Comparison of ENCODE assay signal across 23 cellular contexts in the genomic region with DNA sequence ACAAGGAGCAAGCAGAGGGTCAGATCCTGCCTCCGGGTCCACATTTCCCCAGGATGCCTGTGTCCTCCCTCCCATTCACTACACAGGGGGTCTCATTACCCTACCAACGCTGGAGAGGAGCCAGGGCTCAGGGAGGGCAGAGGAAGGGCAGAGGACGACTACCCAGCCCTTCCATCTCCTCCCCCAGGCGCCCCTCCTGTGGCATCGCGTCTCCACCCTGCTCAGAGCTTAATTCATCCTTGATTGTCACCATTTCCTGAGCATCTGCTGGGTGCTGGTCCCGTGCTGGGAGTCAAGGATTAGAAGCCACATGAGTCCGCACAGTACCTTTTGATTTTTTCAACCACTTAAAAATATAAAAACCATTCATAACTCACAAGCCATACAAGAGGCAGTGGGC. TPM values are rescaled to one million over a fixed set of nuclear protein-coding genes. Genes with fewer than 3 reads are reported as not detected.
DNase-seq lines count a peak whose midpoint lies in the region; ATAC-seq, FAIRE-seq and TF ChIP-seq lines count a peak whose summit lies in the region.
"Had no signal": no experiment of that assay in that cellular context is flagged by ENCODE, and none has a peak within 500 bp of the region (broad histone marks: within the 10 kb centered on the region; RNA-seq: fewer than 3 reads in every experiment).

No MANE protein-coding gene starts in this region.

- H3K36me3 Mint-ChIP-seq in astrocyte (ENCODE audit: low read depth, unreplicated experiment), result no peaks in the 10 kb centered on the region
- H3K36me3 Mint-ChIP-seq in CD8-positive, alpha-beta memory T cell, result no peaks in the 10 kb centered on the region

- H3K9me3 Mint-ChIP-seq in astrocyte (ENCODE audit: unreplicated experiment), result no peaks in the 10 kb centered on the region
- no peaks in the 10 kb centered on the region for H3K9me3 Mint-ChIP-seq in CD8-positive, alpha-beta memory T cell

- DNase-seq in NCI-H345 (lab: John Stamatoyannopoulos, UW) (peak; percentile 59), NCI-H345 treated with DMSO at 0.1 percent for 48 hours (lab: John Stamatoyannopoulos, UW; ENCODE audit: unreplicated experiment) (no peak), astrocyte (ENCODE audit: low read depth) (no peak), neuronal stem cell (ENCODE audit: low spot score) (no peak), globus pallidus (ENCODE audit: low spot score) (no peak)
- no peak for DNase-seq in CD8-positive, alpha-beta memory T cell
- DNase-seq: Caco-2, DMS53, NCI-H1048, NCI-H187 treated with DMSO at 0.1 percent for 48 hours, NCI-H510A treated with DMSO at 0.1 percent for 48 hours, PC-3, SW 1271 had no signal

- no peak overlapping the region for H4K8ac ChIP-seq in neuronal stem cell (ENCODE audit: low read depth, low read length)

- H3K27ac Mint-ChIP-seq in astrocyte (ENCODE audit: unreplicated experiment), result peak overlapping the region; percentile 30
- H3K27ac Mint-ChIP-seq in CD8-positive, alpha-beta memory T cell, result peak overlapping the region in 1 of 8 donors; percentile 18

- H3K4me2 ChIP-seq in astrocyte (ENCODE audit: low read length) (no peak overlapping the region), neuronal stem cell (ENCODE audit: insufficient read depth, low read length, poor library complexity, severe bottlenecking) (no peak overlapping the region)
- H3K4me2 ChIP-seq: A549, KMS-11 had no signal

- no peak overlapping the region for H4K91ac ChIP-seq in neuronal stem cell (ENCODE audit: low read depth, low read length, poor library complexity)

- no peak overlapping the region for H3K18ac ChIP-seq in neuronal stem cell (ENCODE audit: low read length)

- H2AFZ ChIP-seq in astrocyte (ENCODE audit: low read depth, low read length) (no peak overlapping the region), neuronal stem cell (ENCODE audit: low read length) (no peak overlapping the region)

- no peak overlapping the region for H3K4ac ChIP-seq in neuronal stem cell (ENCODE audit: low read length)

- no peak for ATAC-seq in GM18498 (IDR thresholded peaks at IDR 0.05; ENCODE audit: unreplicated experiment)
- ATAC-seq: A549, HepG2, PC-3 had no signal

- peak overlapping the region; percentile 93 for H2AK5ac ChIP-seq in neuronal stem cell (ENCODE audit: low read depth, low read length)

- peaks cover 2% of the 10 kb centered on the region for H3K4me1 Mint-ChIP-seq in astrocyte (ENCODE audit: low read depth, unreplicated experiment)
- no peaks in the 10 kb centered on the region for H3K4me1 Mint-ChIP-seq in CD8-positive, alpha-beta memory T cell

- no CpG with 5 or more reads among the region's 8 CpGs for WGBS in neuronal stem cell (ENCODE audit: extremely low coverage in 2 of 2, insufficient read length in 2 of 2, insufficient replicate concordance in 1 of 2), 2 donors

- no peak for FAIRE-seq in astrocyte (lab: Jason Lieb, UNC)
- FAIRE-seq: A549, GM19239, H54, HepG2 had no signal

- no peak overlapping the region for H2BK120ac ChIP-seq in neuronal stem cell (ENCODE audit: low read depth, low read length)

- H3K23ac ChIP-seq in neuronal stem cell (ENCODE audit: low read depth, low read length, poor library complexity), result no peak overlapping the region

- H3K4me3 ChIP-seq in HEK293 (ENCODE audit: low read depth, low read length) (no peak overlapping the region), astrocyte (ENCODE audit: insufficient read depth, low read depth, low read length) (no peak overlapping the region), neuronal stem cell (ENCODE audit: low read length in 2 of 2) (no peak overlapping the region)
- no peak overlapping the region for H3K4me3 ChIP-seq in CD8-positive, alpha-beta memory T cell (ENCODE audit: low read length)
- H3K4me3 ChIP-seq: A549 had no signal

- H3K27ac ChIP-seq in HEK293 (ENCODE audit: extremely low read depth, low read depth, low read length) (no peak overlapping the region), astrocyte (ENCODE audit: low read depth, low read length) (no peak overlapping the region), neuronal stem cell (replicated peaks; ENCODE audit: low read length) (no peak overlapping the region)
- H3K27ac ChIP-seq in CD8-positive, alpha-beta memory T cell (ENCODE audit: low read depth, low read length), result no peak overlapping the region
- H3K27ac ChIP-seq: A549, KMS-11 had no signal

- peak overlapping the region; percentile 40 for H2BK15ac ChIP-seq in neuronal stem cell (ENCODE audit: low read length)

- H3K4me3 Mint-ChIP-seq in astrocyte (ENCODE audit: unreplicated experiment), result no peak overlapping the region
- no peak overlapping the region for H3K4me3 Mint-ChIP-seq in CD8-positive, alpha-beta memory T cell
- H3K4me3 Mint-ChIP-seq: CD14-positive monocyte had no signal

- TF ChIP-seq CTCF in HEK293 (tag by site-specific recombination; IDR thresholded peaks at IDR 0.05), result no peak
- TF ChIP-seq CTCF in astrocyte (IDR thresholded peaks at IDR 0.05; ENCODE audit: insufficient read depth, low read depth, low read length), result no peak

- H3K9me3 ChIP-seq in HEK293 (ENCODE audit: control insufficient read depth, insufficient read depth, low read depth, low read length), result no peaks in the 10 kb centered on the region
- H3K9me3 ChIP-seq in astrocyte (ENCODE audit: insufficient read depth, low read depth, low read length), result no peaks in the 10 kb centered on the region
- H3K9me3 ChIP-seq in neuronal stem cell (replicated peaks in 1 of 2; ENCODE audit: control insufficient read depth in 2 of 2, insufficient read depth in 1 of 2, low read depth in 1 of 2, low read length in 2 of 2), result no peaks in the 10 kb centered on the region
- no peaks in the 10 kb centered on the region for H3K9me3 ChIP-seq in CD8-positive, alpha-beta memory T cell (ENCODE audit: low read length)
- H3K9me3 ChIP-seq: A549, Caco-2 had no signal

- H4K20me1 ChIP-seq in astrocyte (ENCODE audit: insufficient read depth, low read length), result no peaks in the 10 kb centered on the region

- no peak overlapping the region for H3K9ac ChIP-seq in astrocyte (ENCODE audit: low read length)
- no peak overlapping the region for H3K9ac ChIP-seq in neuronal stem cell (ENCODE audit: low read depth, low read length, poor library complexity)
- H3K9ac ChIP-seq: KMS-11 had no signal

- H2BK12ac ChIP-seq in neuronal stem cell (ENCODE audit: low read length), result no peak overlapping the region

- no peaks in the 10 kb centered on the region for H3K79me1 ChIP-seq in neuronal stem cell (ENCODE audit: low read depth, low read length)

- H3K79me2 ChIP-seq in astrocyte (ENCODE audit: insufficient read depth, low read length), result no peaks in the 10 kb centered on the region

- H2BK5ac ChIP-seq in neuronal stem cell (ENCODE audit: low read length), result no peak overlapping the region

- H3K4me1 ChIP-seq in HEK293 (ENCODE audit: control insufficient read depth, insufficient read depth, low read length) (no peaks in the 10 kb centered on the region), astrocyte (ENCODE audit: insufficient read depth, low read length) (no peaks in the 10 kb centered on the region), neuronal stem cell (ENCODE audit: control insufficient read depth in 2 of 2, insufficient read depth in 1 of 2, low read depth in 1 of 2, low read length in 2 of 2) (peaks cover 15 to 17% of the 10 kb centered on the region in 2 donors)
- no peaks in the 10 kb centered on the region for H3K4me1 ChIP-seq in CD8-positive, alpha-beta memory T cell (ENCODE audit: insufficient read depth, low read length)
- H3K4me1 ChIP-seq: A549 had no signal

- no peak overlapping the region for H3K14ac ChIP-seq in neuronal stem cell (ENCODE audit: low read length)

- CTCF ChIA-PET in HEK293 (lab: Yijun Ruan, JAX), result no interaction called here
- CTCF ChIA-PET in CD8-positive, alpha-beta memory T cell (lab: Charles Lee), result interaction anchor here (1.4 kb wide), 1 partner anchor 11 kb away, joined by 3 read pairs; no protein-coding TSS in a partner anchor

- H3K36me3 ChIP-seq in HEK293 (ENCODE audit: control insufficient read depth in 2 of 2, insufficient read depth in 1 of 2, low read length in 2 of 2) (no peaks in the 10 kb centered on the region), astrocyte (ENCODE audit: insufficient read depth, low read length) (no peaks in the 10 kb centered on the region), neuronal stem cell (replicated peaks in 1 of 2; ENCODE audit: control insufficient read depth in 2 of 2, insufficient read depth in 2 of 2, low read length in 2 of 2) (no peaks in the 10 kb centered on the region)
- no peaks in the 10 kb centered on the region for H3K36me3 ChIP-seq in CD8-positive, alpha-beta memory T cell (ENCODE audit: insufficient read depth, low read length)

- POLR2A ChIA-PET in HEK293 (lab: Yijun Ruan, JAX), result interaction anchor here (0.6 kb wide), 1 partner anchor 252 kb away, joined by 3 read pairs; no protein-coding TSS in a partner anchor
- POLR2A ChIA-PET in CD8-positive, alpha-beta memory T cell (lab: Charles Lee), result no interaction called here

- H3K27me3 Mint-ChIP-seq in astrocyte (ENCODE audit: low read depth, unreplicated experiment), result peaks cover 56% of the 10 kb centered on the region
- H3K27me3 Mint-ChIP-seq in CD8-positive, alpha-beta memory T cell, result peaks cover 18 to 25% of the 10 kb centered on the region in 2 donors

- peaks cover 27% of the 10 kb centered on the region for H3K27me3 ChIP-seq in astrocyte (ENCODE audit: insufficient read depth, low read length)
- peaks cover 0 to 56% (median 4%) of the 10 kb centered on the region in 3 experiments for H3K27me3 ChIP-seq in neuronal stem cell (ENCODE audit: control insufficient read depth in 3 of 3, insufficient read depth in 3 of 3, low read depth in 1 of 3, low read length in 3 of 3)
- no peaks in the 10 kb centered on the region for H3K27me3 ChIP-seq in CD8-positive, alpha-beta memory T cell (ENCODE audit: insufficient read depth, low read length, poor library complexity, severe bottlenecking)

TF ChIP-seq in HEK293, 187 proteins besides CTCF, POLR2A, EP300 and RAD21 (continues in another document):
- peak; percentile 89 for TF ChIP-seq ZNF341 (tag by site-specific recombination; IDR thresholded peaks at IDR 0.05; ENCODE audit: low read depth)
- TF ChIP-seq ZNF513 (tag by site-specific recombination; IDR thresholded peaks at IDR 0.05), result no peak
- peak; percentile 60 for TF ChIP-seq GLIS1 (tag by site-specific recombination; IDR thresholded peaks at IDR 0.05)

RNA-seq across cellular contexts. Expression of gene NFAM1, which starts 5.0 kb away (rescaled TPM):
- total RNA-seq in astrocyte, result 0.07 and 0.17 TPM in 2 replicates
- 0.13 TPM for polyA plus RNA-seq in neuronal stem cell (2013, experiment 1 of 2)
- 0.14 TPM for polyA plus RNA-seq in neuronal stem cell (2013, experiment 2 of 2)
- under 1 TPM; 0.16 to 0.31 TPM for total RNA-seq in CD8-positive, alpha-beta memory T cell
- not detected for polyA plus RNA-seq in CD8-positive, alpha-beta memory T cell
- total RNA-seq: Caco-2, HepG2, M059J, SK-MEL-5 had no signal
- polyA plus RNA-seq: A549 had no signal
